In the genomic region with DNA sequence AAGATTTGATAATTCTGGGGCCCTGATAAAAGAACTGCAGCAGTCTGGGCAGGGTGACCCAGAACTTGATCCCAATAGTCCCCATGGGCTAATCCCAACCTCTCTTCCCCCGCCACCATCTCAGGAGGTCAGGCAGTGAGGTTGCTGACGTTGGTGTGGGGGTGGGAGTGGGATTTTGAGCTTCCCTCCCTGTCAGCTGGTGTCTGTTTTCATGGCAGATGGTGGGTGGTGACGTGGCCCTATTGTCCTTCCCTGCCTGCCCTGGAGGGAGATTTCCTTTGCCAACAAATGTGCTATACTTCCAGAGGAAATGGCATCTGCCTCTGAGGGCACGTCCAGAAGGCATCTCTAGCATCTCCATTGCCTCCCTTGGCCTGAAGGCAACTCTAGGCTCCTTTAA, we compare ENCODE assay signal across 17 cellular contexts. TPM values are rescaled to one million over a fixed set of nuclear protein-coding genes. Genes with fewer than 3 reads are reported as not detected.
DNase-seq lines count a peak whose midpoint lies in the region; FAIRE-seq and TF ChIP-seq lines count a peak whose summit lies in the region.
"Had no signal": no experiment of that assay in that cellular context is flagged by ENCODE, and none has a peak within 500 bp of the region (broad histone marks: within the 10 kb centered on the region; RNA-seq: fewer than 3 reads in every experiment).

No MANE protein-coding gene starts in this region.

- 39 to 42% (median 40%) methylated on average over 4 of the region's 4 CpGs for WGBS in small intestine, 3 donors

- TF ChIP-seq CTCF in RWPE1 (conservative IDR thresholded peaks at IDR 0.05; ENCODE audit: low read depth) = no peak

- no peaks in the 10 kb centered on the region for H3K9me3 ChIP-seq in small intestine (ENCODE audit: control insufficient read depth, low read depth)
- H3K9me3 ChIP-seq: pancreas had no signal

- H3K4me3 ChIP-seq in small intestine (ENCODE audit: low read depth in 1 of 2, low read length in 2 of 2) = no peak overlapping the region
- H3K4me3 ChIP-seq: pancreas, skin epidermis had no signal

- H3K27me3 ChIP-seq in small intestine (ENCODE audit: control insufficient read depth in 2 of 2, insufficient read depth in 2 of 2, low read length in 2 of 2) = peaks cover 0 to 2% of the 10 kb centered on the region in 2 donors

- H3K27ac ChIP-seq in small intestine (ENCODE audit: low read depth in 1 of 2, low read length in 1 of 2) (no peak overlapping the region), RWPE1 (no peak overlapping the region)
- H3K27ac ChIP-seq: pancreas, skin epidermis had no signal

- CTCF ChIA-PET in RWPE1 (lab: Yijun Ruan, JAX) = no interaction called here

- DNase-seq in DMS 273 treated with DMSO at 0.1 percent for 48 hours (lab: John Stamatoyannopoulos, UW) (peak; percentile 77), HT1080 (ENCODE audit: low read depth) (peak; percentile 14), NCI-H748 treated with DMSO at 0.1 percent for 48 hours (lab: John Stamatoyannopoulos, UW) (peak; percentile 23), foreskin melanocyte (peak; percentile 35), small intestine (no peak), RWPE1 (ENCODE audit: low spot score) (no peak)
- DNase-seq in activated naive CD4-positive, alpha-beta T cell treated with anti-CD3 and anti-CD28 coated beads, Interleukin-2, amount 50 U/mL, for 16 hours = no peak
- DNase-seq: effector memory CD4-positive, alpha-beta T cell; MV-4-11; pancreas had no signal

- no peak for FAIRE-seq in small intestine (lab: Jason Lieb, UNC)
- FAIRE-seq: pancreas had no signal

- POLR2A ChIA-PET in RWPE1 (lab: Yijun Ruan, JAX; ENCODE audit: low non-redundant PET) = no interaction called here

- H3K4me1 ChIP-seq in small intestine (ENCODE audit: control insufficient read depth in 2 of 2, insufficient read depth in 1 of 2, low read depth in 1 of 2, low read length in 1 of 2) = no peaks in the 10 kb centered on the region
- H3K4me1 ChIP-seq: pancreas had no signal

- no peaks in the 10 kb centered on the region for H3K36me3 ChIP-seq in small intestine (ENCODE audit: control insufficient read depth in 2 of 2, insufficient read depth in 2 of 2, low read length in 2 of 2)
- H3K36me3 ChIP-seq: pancreas had no signal

RNA-seq across cellular contexts. Expression of gene NEUROD4, which starts 37.7 kb away (rescaled TPM):
- total RNA-seq in HT1080 (2014; rRNA removed; shearing (Covaris generic)) = not detected in 2 replicates
- not detected in 2 replicates for polyA plus RNA-seq in HT1080 (2015; cell fraction: cytosol; rRNA removed)
- not detected in 2 replicates for polyA plus RNA-seq in HT1080 (2015; cell fraction: nucleus; rRNA removed)
- not detected for polyA plus RNA-seq in small intestine
- total RNA-seq: activated CD8-positive, alpha-beta memory T cell treated with anti-CD3 and anti-CD28 coated beads for 36 hours; activated T-helper 17 cell treated with anti-CD3 and anti-CD28 coated beads, Interleukin-2, amount 50 U/mL, for 72 hours; cardiac septum; mononuclear cell; pancreas; T-helper 2 cell treated with Interferon-gamma antibody and Interleukin-4, amounts not matched to agents 100 ng/mL and 5 ng/mL, for 36 hours had no signal
- polyA plus RNA-seq: adipose tissue had no signal

Comparison
In these comparisons a context has a peak if more than half of its experiments do, and no peak if none do; other contexts are left out.
1. DNase-seq: peak in DMS 273 treated with DMSO at 0.1 percent for 48 hours (single experiment), HT1080 (single experiment), NCI-H748 treated with DMSO at 0.1 percent for 48 hours (single experiment) and foreskin melanocyte (single experiment); none in activated naive CD4-positive, alpha-beta T cell treated with anti-CD3 and anti-CD28 coated beads, Interleukin-2, amount 50 U/mL, for 16 hours (single experiment), small intestine (single experiment) and RWPE1 (single experiment).